Comparison of ENCODE assay signal across 1 cellular context in the genomic region with DNA sequence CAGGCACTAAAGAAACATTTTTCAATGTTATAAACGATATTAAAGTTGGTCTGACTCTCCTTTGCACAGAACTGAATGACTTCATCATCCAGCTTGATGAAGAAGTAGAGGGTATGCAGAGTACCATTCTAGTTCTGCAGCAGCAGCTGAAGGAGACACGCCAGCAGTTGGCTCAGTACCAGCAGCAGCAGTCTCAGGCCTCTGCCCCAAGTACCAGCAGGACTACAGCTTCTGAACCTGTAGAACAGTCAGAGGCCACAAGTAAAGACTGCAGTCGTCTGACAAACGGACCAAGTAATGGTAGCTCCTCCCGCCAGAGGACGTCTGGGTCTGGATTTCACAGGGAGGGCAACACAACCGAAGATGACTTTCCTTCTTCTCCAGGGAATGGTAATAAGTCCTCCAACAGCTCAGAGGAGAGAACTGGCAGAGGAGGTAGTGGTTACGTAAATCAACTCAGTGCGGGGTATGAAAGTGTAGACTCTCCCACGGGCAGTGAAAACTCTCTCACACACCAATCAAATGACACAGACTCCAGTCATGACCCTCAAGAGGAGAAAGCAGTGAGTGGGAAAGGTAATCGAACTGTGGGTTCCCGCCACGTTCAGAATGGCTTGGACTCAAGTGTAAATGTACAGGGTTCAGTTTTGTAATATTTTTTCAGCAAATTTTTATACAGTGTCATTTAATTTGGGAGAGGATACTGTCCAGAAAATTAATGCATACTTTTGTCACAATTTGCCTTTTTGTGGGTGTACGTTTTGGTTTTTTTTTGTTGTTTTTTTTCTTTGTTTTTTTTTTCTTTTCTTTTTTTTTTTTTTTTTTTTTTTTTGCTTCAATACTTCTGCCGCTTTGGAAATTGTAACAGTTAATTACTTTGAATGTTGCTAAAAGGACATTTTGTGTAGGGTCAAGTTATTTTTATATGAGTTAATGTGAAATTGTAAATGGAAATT.
TF ChIP-seq lines count a peak whose summit lies in the region.

No MANE protein-coding gene starts in this region.

TF ChIP-seq in K562, 482 proteins besides CTCF, POLR2A, EP300 and RAD21:
- TF ChIP-seq NFE2L1 (tag; IDR thresholded peaks at IDR 0.05; ENCODE audit: borderline replicate concordance, low read depth) (no peak), HDAC1 (IDR thresholded peaks at IDR 0.05) (no peak), RBBP5 (IDR thresholded peaks at IDR 0.05; ENCODE audit: borderline replicate concordance, insufficient read depth, low read length, poor library complexity, severe bottlenecking) (peak; percentile 35), ZNF699 (CRISPR knock-in tag; IDR thresholded peaks at IDR 0.05; ENCODE audit: insufficient replicate concordance) (no peak), SAFB2 (IDR thresholded peaks at IDR 0.05; ENCODE audit: borderline replicate concordance, low read depth, low read length, severe bottlenecking) (no peak)
